ENCODE assay signal across 26 cellular contexts in the genomic region with DNA sequence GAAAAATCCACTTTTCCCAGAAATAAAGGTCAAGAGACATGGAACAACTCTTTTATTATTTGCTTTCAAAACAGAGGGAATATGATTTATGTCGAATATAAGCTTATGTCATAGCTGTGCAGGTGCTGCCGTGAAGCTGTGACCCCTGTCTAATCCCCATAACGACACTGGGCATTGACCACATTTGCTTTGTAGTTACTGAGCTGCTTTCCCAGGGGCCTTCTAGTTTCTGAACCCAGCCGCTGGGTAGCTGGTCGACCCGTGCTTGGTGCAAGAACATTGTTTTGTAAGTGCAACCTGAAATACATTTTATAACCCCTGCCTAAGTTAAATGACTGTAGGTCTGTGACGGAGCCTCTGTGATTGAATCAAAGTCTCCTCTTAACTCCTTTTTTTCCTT.
"Had no signal": no experiment of that assay in that cellular context is flagged by ENCODE, and none has a peak within 500 bp of the region (broad histone marks: within the 10 kb centered on the region; RNA-seq: fewer than 3 reads in every experiment).

No MANE protein-coding gene starts in this region.

- H3K4me1 Mint-ChIP-seq: activated T-helper 17 cell treated with anti-CD3 and anti-CD28 coated beads, Interleukin-2, amount 50 U/mL, for 72 hours had no signal

- H3K9me3 Mint-ChIP-seq: activated CD4-positive, alpha-beta memory T cell treated with anti-CD3 and anti-CD28 coated beads for 36 hours; activated CD4-positive, alpha-beta T cell treated with anti-CD3 and anti-CD28 coated beads, Interleukin-2, amount 10 ng/mL, durations not matched to agents 7 days and 5 days; activated naive CD4-positive, alpha-beta T cell treated with anti-CD3 and anti-CD28 coated beads for 36 hours; activated T-helper 17 cell treated with anti-CD3 and anti-CD28 coated beads, Interleukin-2, amount 50 U/mL, for 72 hours; brain; central memory CD8-positive, alpha-beta T cell; T-cell had no signal

- ATAC-seq: activated T-helper 17 cell treated with anti-CD3 and anti-CD28 coated beads, Interleukin-2, amount 50 U/mL, for 72 hours; Panc1; Right ventricle myocardium inferior; T-cell had no signal

- FAIRE-seq: astrocyte had no signal

- DNase-seq: activated CD4-positive, alpha-beta memory T cell treated with anti-CD3 and anti-CD28 coated beads for 36 hours; activated CD4-positive, alpha-beta T cell treated with anti-CD3 and anti-CD28 coated beads, Interleukin-2, amount 10 ng/mL, durations not matched to agents 7 days and 5 days; activated CD4-positive, CD25-positive, alpha-beta regulatory T cell; activated gamma-delta T cell; activated naive CD4-positive, alpha-beta T cell treated with anti-CD3 and anti-CD28 coated beads for 36 hours; activated T-cell treated with anti-CD3 and anti-CD28 coated beads for 4 hours; activated T-cell treated with anti-CD3 and anti-CD28 coated beads, Interleukin-2, amount 50 U/mL, for 48 hours; amygdala; MM.1S; NCI-H1105; NCI-H1436; NCI-H1694 treated with DMSO at 0.1 percent for 48 hours; NCI-H2029 treated with DMSO at 0.1 percent for 48 hours; NCI-H446; NCI-H524; NCI-H774; RPMI8226; T-cell had no signal

- H3K27me3 Mint-ChIP-seq: brain; central memory CD8-positive, alpha-beta T cell had no signal

- H3K4me3 Mint-ChIP-seq: activated CD4-positive, alpha-beta memory T cell treated with anti-CD3 and anti-CD28 coated beads for 36 hours; activated CD4-positive, alpha-beta T cell treated with anti-CD3 and anti-CD28 coated beads, Interleukin-2, amount 10 ng/mL, durations not matched to agents 7 days and 5 days; activated naive CD4-positive, alpha-beta T cell treated with anti-CD3 and anti-CD28 coated beads for 36 hours; activated naive CD8-positive, alpha-beta T cell; activated T-helper 17 cell treated with anti-CD3 and anti-CD28 coated beads, Interleukin-2, amount 50 U/mL, for 72 hours; brain; central memory CD8-positive, alpha-beta T cell; T-cell had no signal

- H3K36me3 Mint-ChIP-seq: activated CD4-positive, alpha-beta memory T cell treated with anti-CD3 and anti-CD28 coated beads for 36 hours; activated naive CD8-positive, alpha-beta T cell; brain; T-cell had no signal

- H3K27ac Mint-ChIP-seq: activated CD4-positive, alpha-beta memory T cell treated with anti-CD3 and anti-CD28 coated beads for 36 hours; activated CD4-positive, alpha-beta T cell treated with anti-CD3 and anti-CD28 coated beads, Interleukin-2, amount 10 ng/mL, durations not matched to agents 7 days and 5 days; activated naive CD4-positive, alpha-beta T cell treated with anti-CD3 and anti-CD28 coated beads for 36 hours; activated naive CD8-positive, alpha-beta T cell; activated T-helper 17 cell treated with anti-CD3 and anti-CD28 coated beads, Interleukin-2, amount 50 U/mL, for 72 hours; brain; T-cell had no signal

- H3K27ac ChIP-seq: VCaP had no signal
